Comparison of ENCODE assay signal across 8 cellular contexts in genomic region chr11:63945482-63946163, GRCh38. TPM values are rescaled to one million over a fixed set of nuclear protein-coding genes. Genes with fewer than 3 reads are reported as not detected.
A peak's percentile ranks its signal among the peaks of the same experiment; 100 is the strongest.
DNase-seq lines count a peak whose midpoint lies in the region; ATAC-seq, FAIRE-seq and TF ChIP-seq lines count a peak whose summit lies in the region.

No MANE protein-coding gene starts in this region.

- ATAC-seq in GM19395 (IDR thresholded peaks at IDR 0.05; ENCODE audit: unreplicated experiment) = no peak

- H2AFZ ChIP-seq in PC-9 = no peak overlapping the region

- peaks cover 37% of the 10 kb centered on the region for H4K20me1 ChIP-seq in PC-9 (ENCODE audit: insufficient read depth)

- no peak overlapping the region for H3K27ac ChIP-seq in PC-9

- no peak overlapping the region for H3K4me2 ChIP-seq in PC-9

- H3K4me1 Mint-ChIP-seq in neural crest cell (peaks cover 20% of the 10 kb centered on the region), type B pancreatic cell (ENCODE audit: unreplicated experiment) (peaks cover 28% of the 10 kb centered on the region)

- peak overlapping the region; percentile 47 for H3K4me3 Mint-ChIP-seq in neural crest cell
- no peak overlapping the region for H3K4me3 Mint-ChIP-seq in type B pancreatic cell

- CTCF ChIA-PET in PC-9 (lab: Charles Lee) = interaction anchor here (0.5 to 2.2 kb wide), 14 partner anchors 11 to 410 kb away, joined by 3 to 35 read pairs (median 6); partner anchors contain the start of genes MARK2 and RCOR2

- H3K9me3 ChIP-seq in PC-9 (ENCODE audit: insufficient read depth, low read depth) = no peaks in the 10 kb centered on the region

- H3K27me3 Mint-ChIP-seq in neural crest cell (ENCODE audit: low read depth) (no peaks in the 10 kb centered on the region), type B pancreatic cell (no peaks in the 10 kb centered on the region)

- H3K4me1 ChIP-seq in PC-9 (replicated peaks; ENCODE audit: insufficient read depth) = peaks cover 7% of the 10 kb centered on the region; the same call in 1 of the 2 replicates

- POLR2A ChIA-PET in PC-9 (lab: Charles Lee; ENCODE audit: unreplicated experiment) = interaction anchor here (0.6 to 0.7 kb wide), 6 partner anchors 14 to 1159 kb away, joined by 3 to 14 read pairs (median 3); no protein-coding TSS in a partner anchor

- TF ChIP-seq CTCF in D721Med (IDR thresholded peaks at IDR 0.05; ENCODE audit: insufficient read depth, missing control alignments) = peak; percentile 84
- TF ChIP-seq CTCF in PC-9 (conservative IDR thresholded peaks at IDR 0.05) = peak; percentile 83
- TF ChIP-seq CTCF in fibroblast of villous mesenchyme (IDR thresholded peaks at IDR 0.05; ENCODE audit: insufficient read depth, low read depth, low read length) = peak; percentile 68
- peak; percentile 76 for TF ChIP-seq CTCF in neural crest cell (conservative IDR thresholded peaks at IDR 0.05)
- peak; percentile 80 for TF ChIP-seq CTCF in type B pancreatic cell (conservative IDR thresholded peaks at IDR 0.05)

- FAIRE-seq in D721Med (lab: Jason Lieb, UNC) = no peak

- H3K27me3 ChIP-seq in PC-9 (ENCODE audit: insufficient read depth, low read depth) = no peaks in the 10 kb centered on the region

- BruUV-seq in PC-9 (replicated peaks; lab: Mats Ljungman, UMichigan) = no TSS peak

- no peak overlapping the region for H3K27ac Mint-ChIP-seq in neural crest cell (ENCODE audit: unreplicated experiment)
- peak overlapping the region; percentile 59 for H3K27ac Mint-ChIP-seq in type B pancreatic cell

- intact Hi-C loops in PC-9 (cut with micrococcal nuclease; ENCODE audit: unreplicated experiment) = loop anchor here (1.0 kb wide), 3 partner anchors 73 to 177 kb away; partner anchors contain the start of gene ZFTA

- no peaks in the 10 kb centered on the region for H3K9me2 ChIP-seq in PC-9 (ENCODE audit: insufficient read depth)

- H3K36me3 Mint-ChIP-seq in neural crest cell (ENCODE audit: low read depth) (no peaks in the 10 kb centered on the region), type B pancreatic cell (peaks cover under 1% of the 10 kb centered on the region)

- H3K9me3 Mint-ChIP-seq in neural crest cell = no peaks in the 10 kb centered on the region
- H3K9me3 Mint-ChIP-seq in type B pancreatic cell = no peaks in the 10 kb centered on the region

- H3K36me3 ChIP-seq in PC-9 (ENCODE audit: low read depth) = peaks cover 41% of the 10 kb centered on the region

- H3K4me3 ChIP-seq in PC-9 = no peak overlapping the region
- H3K4me3 ChIP-seq in fibroblast of villous mesenchyme (ENCODE audit: low read depth, low read length) = no peak overlapping the region

- DNase-seq in D721Med (ENCODE audit: insufficient read length, low spot score) = peak; percentile 77
- DNase-seq in HuH-7 (ENCODE audit: low spot score) = peak; percentile 62
- peak; percentile 66 to 74 for DNase-seq in PC-9
- peak; percentile 17 for DNase-seq in activated T-helper 9 cell treated with anti-CD3 and anti-CD28 coated beads, Interleukin-2, amount 50 U/mL, for 16 hours (ENCODE audit: low read depth)
- peak; percentile 77 for DNase-seq in fibroblast of villous mesenchyme (ENCODE audit: low read depth)
- DNase-seq in neural crest cell (ENCODE audit: low read depth, low spot score) = peak; percentile 54
- no peak for DNase-seq in type B pancreatic cell (ENCODE audit: extremely low spot score, unreplicated experiment)

- H3K79me2 ChIP-seq in PC-9 (ENCODE audit: low read depth) = peaks cover 39% of the 10 kb centered on the region

- H3F3A ChIP-seq in PC-9 (ENCODE audit: insufficient read depth, low read depth) = peaks cover 31% of the 10 kb centered on the region; the same call in 1 of the 2 replicates

RNA-seq across cellular contexts. Expression of gene NAA40, which starts 6.8 kb away (rescaled TPM):
- 47.4 and 50.4 TPM in 2 replicates for total RNA-seq in PC-9 (2021)
- 13.5 and 16.4 TPM in 2 replicates for total RNA-seq in fibroblast of villous mesenchyme
- total RNA-seq in neural crest cell = 64.5 and 71.2 TPM in 2 replicates
- total RNA-seq in type B pancreatic cell (ENCODE audit: low replicate concordance) = 33.8 and 51.2 TPM in 2 replicates

RNA-seq across cellular contexts. Expression of gene RCOR2, which starts 28.7 kb away (rescaled TPM):
- 3.4 and 5.2 TPM in 2 replicates for total RNA-seq in PC-9 (2021)
- 1.7 and 3.2 TPM in 2 replicates for total RNA-seq in fibroblast of villous mesenchyme
- 107 and 108 TPM in 2 replicates for total RNA-seq in neural crest cell
- total RNA-seq in type B pancreatic cell (ENCODE audit: low replicate concordance) = 8.1 and 38.1 TPM in 2 replicates

RNA-seq across cellular contexts. Expression of gene COX8A, which starts 28.8 kb away (rescaled TPM):
- total RNA-seq in PC-9 (2021) (521 and 547 TPM in 2 replicates), fibroblast of villous mesenchyme (225 and 447 TPM in 2 replicates), neural crest cell (349 and 389 TPM in 2 replicates), type B pancreatic cell (ENCODE audit: low replicate concordance) (307 and 324 TPM in 2 replicates)

RNA-seq across cellular contexts. Expression of gene OTUB1, which starts 40.6 kb away (rescaled TPM):
- total RNA-seq in PC-9 (2021) (105 and 119 TPM in 2 replicates), fibroblast of villous mesenchyme (36.4 and 38.0 TPM in 2 replicates), neural crest cell (122 and 124 TPM in 2 replicates), type B pancreatic cell (ENCODE audit: low replicate concordance) (101 and 105 TPM in 2 replicates)
